ENCODE assay signal across 19 cellular contexts in genomic region chr6:14802761-14803160, GRCh38.
"Had no signal": no experiment of that assay in that cellular context is flagged by ENCODE, and none has a peak within 500 bp of the region (broad histone marks: within the 10 kb centered on the region; RNA-seq: fewer than 3 reads in every experiment).

No MANE protein-coding gene starts in this region.

- H2AFZ ChIP-seq: parathyroid adenoma had no signal

- H3K36me3 ChIP-seq: colonic mucosa, esophagus squamous epithelium, gastroesophageal sphincter, prostate gland, right lobe of liver, tibial nerve had no signal

- H3K4me1 ChIP-seq: parathyroid adenoma, prostate gland had no signal

- H3K36me3 Mint-ChIP-seq: stimulated activated memory B cell treated with anti-CD40 and anti-IgM and Interleukin-4, amounts not matched to agents 10 μg/mL and 1 μg/mL and 100 μg/mL, for 72 hours had no signal

- H3K9me3 ChIP-seq: colonic mucosa, esophagus squamous epithelium, gastroesophageal sphincter, prostate gland, right lobe of liver, tibial nerve had no signal

- H3K27ac Mint-ChIP-seq: naive thymus-derived CD8-positive, alpha-beta T cell; stimulated activated memory B cell treated with anti-CD40 and anti-IgM and Interleukin-4, amounts not matched to agents 10 μg/mL and 1 μg/mL and 100 μg/mL, for 72 hours; stimulated activated naive CD8-positive, alpha-beta T cell treated with anti-CD3 and anti-CD28 coated beads, Interleukin-15, Interleukin-2, amounts not matched to agents 100 ng/mL and 50 ng/mL, for 24 hours had no signal

- H3K4me3 ChIP-seq: colonic mucosa, esophagus squamous epithelium, gastroesophageal sphincter, mucosa of descending colon, prostate gland, right lobe of liver, tibial nerve had no signal

- H3K27ac ChIP-seq: colonic mucosa, esophagus squamous epithelium, gastroesophageal sphincter, parathyroid adenoma, prostate gland, right lobe of liver, tibial nerve had no signal

- DNase-seq: colonic mucosa; dermis blood vessel endothelial cell; esophagus squamous epithelium; foreskin fibroblast; glutamatergic neuron; islet precursor cell; mammary epithelial cell; mucosa of descending colon; naive thymus-derived CD8-positive, alpha-beta T cell; occipital lobe; right lobe of liver; stimulated activated CD4-positive, alpha-beta T cell treated with anti-CD3 and anti-CD28 coated beads, Interleukin-4, amount 100 ng/mL, for 1 hour had no signal

- H3K4me3 Mint-ChIP-seq: naive thymus-derived CD8-positive, alpha-beta T cell; stimulated activated memory B cell treated with anti-CD40 and anti-IgM and Interleukin-4, amounts not matched to agents 10 μg/mL and 1 μg/mL and 100 μg/mL, for 72 hours; stimulated activated naive CD8-positive, alpha-beta T cell treated with anti-CD3 and anti-CD28 coated beads, Interleukin-15, Interleukin-2, amounts not matched to agents 100 ng/mL and 50 ng/mL, for 24 hours had no signal

- H3K79me2 ChIP-seq: parathyroid adenoma had no signal

- H3K27me3 Mint-ChIP-seq: stimulated activated memory B cell treated with anti-CD40 and anti-IgM and Interleukin-4, amounts not matched to agents 10 μg/mL and 1 μg/mL and 100 μg/mL, for 72 hours had no signal

- H3K9ac ChIP-seq: parathyroid adenoma had no signal

- H3K27me3 ChIP-seq: colonic mucosa, esophagus squamous epithelium, gastroesophageal sphincter, right lobe of liver, tibial nerve had no signal

- ATAC-seq: gastroesophageal sphincter; left lobe of liver; mucosa of descending colon; naive thymus-derived CD8-positive, alpha-beta T cell; right lobe of liver; stimulated activated memory B cell treated with anti-CD40 and anti-IgM and Interleukin-4, amounts not matched to agents 10 μg/mL and 1 μg/mL and 100 μg/mL, for 72 hours had no signal
